Comparison of ENCODE assay signal across 18 cellular contexts in the genomic region with DNA sequence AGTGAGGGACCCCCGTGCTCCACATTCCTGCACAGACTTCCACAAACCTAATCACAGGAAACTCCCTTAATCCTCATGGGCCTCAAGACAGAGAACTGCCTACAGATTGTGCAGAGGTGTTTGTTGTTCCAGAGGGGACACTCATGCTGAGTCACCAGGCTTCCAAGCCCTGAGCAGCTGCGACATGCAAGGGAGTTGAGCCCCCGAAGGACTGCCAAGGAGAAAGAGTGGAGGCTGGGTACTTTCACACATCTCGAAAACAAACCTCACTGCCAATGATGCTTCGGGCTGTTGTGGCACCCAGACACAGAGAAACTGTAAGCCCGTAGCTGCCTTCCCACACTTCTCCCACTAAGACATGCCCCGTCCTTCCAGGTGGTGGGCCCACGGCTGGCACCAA.
DNase-seq lines count a peak whose midpoint lies in the region; ATAC-seq, FAIRE-seq and TF ChIP-seq lines count a peak whose summit lies in the region.
"Had no signal": no experiment of that assay in that cellular context is flagged by ENCODE, and none has a peak within 500 bp of the region (broad histone marks: within the 10 kb centered on the region; RNA-seq: fewer than 3 reads in every experiment).

No MANE protein-coding gene starts in this region.

- H3K4me1 ChIP-seq in A673 (ENCODE audit: insufficient read depth, low read length, poor library complexity, severe bottlenecking) (no peaks in the 10 kb centered on the region), mesenchymal stem cell (ENCODE audit: control insufficient read depth, insufficient read depth, low read depth, low read length) (peaks cover 5% of the 10 kb centered on the region)
- no peaks in the 10 kb centered on the region for H3K4me1 ChIP-seq in CD4-positive, alpha-beta memory T cell (ENCODE audit: insufficient read depth, low read length)

- peaks cover 2 to 20% (median 12%) of the 10 kb centered on the region in 8 donors for H3K9me3 Mint-ChIP-seq in CD4-positive, alpha-beta memory T cell

- no peaks in the 10 kb centered on the region for H3K9me3 ChIP-seq in A673 (ENCODE audit: low read depth, low read length, poor library complexity, severe bottlenecking)
- H3K9me3 ChIP-seq in mesenchymal stem cell (ENCODE audit: control insufficient read depth, low read length) = no peaks in the 10 kb centered on the region
- H3K9me3 ChIP-seq in CD4-positive, alpha-beta memory T cell (ENCODE audit: control insufficient read depth in 1 of 2, low read length in 2 of 2) = no peaks in the 10 kb centered on the region

- ATAC-seq in GM21381 (IDR thresholded peaks at IDR 0.05; ENCODE audit: unreplicated experiment) = no peak
- ATAC-seq: activated naive CD8-positive, alpha-beta T cell treated with anti-CD3 and anti-CD28 coated beads, Interleukin-2, amount 50 U/mL, for 24 hours; activated T-cell treated with anti-CD3 and anti-CD28 coated beads, Interleukin-2, amount 50 U/mL, for 4 hours; K562 had no signal

- H3K23ac ChIP-seq in mesenchymal stem cell (ENCODE audit: low read length in 2 of 2) = no peak overlapping the region

- no peak overlapping the region for H4K8ac ChIP-seq in mesenchymal stem cell (ENCODE audit: low read length)

- no peak overlapping the region for H3K27ac Mint-ChIP-seq in CD4-positive, alpha-beta memory T cell
- H3K27ac Mint-ChIP-seq: activated CD4-positive, alpha-beta T cell treated with anti-CD3 and anti-CD28 coated beads, Interleukin-2, amount 10 ng/mL, durations not matched to agents 7 days and 5 days; activated naive CD8-positive, alpha-beta T cell treated with anti-CD3 and anti-CD28 coated beads, Interleukin-2, amount 50 U/mL, for 24 hours; mesothelial cell of epicardium had no signal

- H2AFZ ChIP-seq in mesenchymal stem cell (ENCODE audit: low read depth, low read length) = peak overlapping the region; percentile 18

- WGBS in mesenchymal stem cell = 55% methylated on average over 7 of the region's 8 CpGs

- no peak overlapping the region for H3K9ac ChIP-seq in mesenchymal stem cell (ENCODE audit: low read length)

- no peak overlapping the region for H3K4me3 Mint-ChIP-seq in CD4-positive, alpha-beta memory T cell
- H3K4me3 Mint-ChIP-seq: activated CD4-positive, alpha-beta T cell treated with anti-CD3 and anti-CD28 coated beads, Interleukin-2, amount 10 ng/mL, durations not matched to agents 7 days and 5 days; activated naive CD8-positive, alpha-beta T cell treated with anti-CD3 and anti-CD28 coated beads, Interleukin-2, amount 50 U/mL, for 24 hours; activated T-cell treated with anti-CD3 and anti-CD28 coated beads, Interleukin-2, amount 50 U/mL, for 4 hours; mesothelial cell of epicardium had no signal

- no TSS peak for BruUV-seq in A673 (replicated peaks; lab: Mats Ljungman, UMichigan)

- no peak overlapping the region for H3K27ac ChIP-seq in A673 (ENCODE audit: low read depth, low read length, poor library complexity, severe bottlenecking)
- H3K27ac ChIP-seq in mesenchymal stem cell (ENCODE audit: low read length, poor library complexity, severe bottlenecking) = no peak overlapping the region
- H3K27ac ChIP-seq in CD4-positive, alpha-beta memory T cell (ENCODE audit: low read depth, low read length) = no peak overlapping the region

- no peaks in the 10 kb centered on the region for H3K27me3 Mint-ChIP-seq in CD4-positive, alpha-beta memory T cell
- H3K27me3 Mint-ChIP-seq: activated CD4-positive, alpha-beta T cell treated with anti-CD3 and anti-CD28 coated beads, Interleukin-2, amount 10 ng/mL, durations not matched to agents 7 days and 5 days; activated naive CD8-positive, alpha-beta T cell treated with anti-CD3 and anti-CD28 coated beads, Interleukin-2, amount 50 U/mL, for 24 hours had no signal

- no peak overlapping the region for H2BK5ac ChIP-seq in mesenchymal stem cell (ENCODE audit: low read depth, low read length, poor library complexity, severe bottlenecking)

- H2BK12ac ChIP-seq in mesenchymal stem cell (ENCODE audit: low read length in 2 of 2) = peak overlapping the region in 1 of 2 experiments; percentile 57

- H4K91ac ChIP-seq in mesenchymal stem cell (ENCODE audit: low read length) = no peak overlapping the region

- H2AK5ac ChIP-seq in mesenchymal stem cell (ENCODE audit: low read length, severe bottlenecking) = no peak overlapping the region

- POLR2A ChIA-PET in A673 (lab: Charles Lee; ENCODE audit: low non-redundant PET) = no interaction called here
- POLR2A ChIA-PET in CD4-positive, alpha-beta memory T cell (lab: Charles Lee; ENCODE audit: partially characterized antibody) = no interaction called here

- TF ChIP-seq CTCF in A673 (conservative IDR thresholded peaks at IDR 0.05; ENCODE audit: low read depth, low read length) (no peak), bronchial epithelial cell (IDR thresholded peaks at IDR 0.05; ENCODE audit: insufficient read depth, low read length, severe bottlenecking) (no peak)

- CTCF ChIA-PET in A673 (lab: Charles Lee) = no interaction called here
- CTCF ChIA-PET in CD4-positive, alpha-beta memory T cell (lab: Charles Lee; ENCODE audit: partially characterized antibody) = no interaction called here

- H3K36me3 ChIP-seq in A673 (ENCODE audit: insufficient read depth, low read length, poor library complexity, severe bottlenecking) (no peaks in the 10 kb centered on the region), bronchial epithelial cell (ENCODE audit: control insufficient read depth, insufficient read depth, low read length) (no peaks in the 10 kb centered on the region), mesenchymal stem cell (ENCODE audit: control insufficient read depth in 1 of 2, insufficient read depth in 2 of 2, low read depth in 1 of 2, low read length in 2 of 2) (no peaks in the 10 kb centered on the region)
- no peaks in the 10 kb centered on the region for H3K36me3 ChIP-seq in CD4-positive, alpha-beta memory T cell (ENCODE audit: insufficient read depth, low read length)

- no peak overlapping the region for H3K4ac ChIP-seq in mesenchymal stem cell (ENCODE audit: low read depth in 1 of 2, low read length in 2 of 2)

- no peaks in the 10 kb centered on the region for H3K27me3 ChIP-seq in A673 (replicated peaks; ENCODE audit: insufficient read depth, low read depth, low read length, poor library complexity)
- no peaks in the 10 kb centered on the region for H3K27me3 ChIP-seq in bronchial epithelial cell (ENCODE audit: control insufficient read depth, insufficient read depth, low read length)
- no peaks in the 10 kb centered on the region for H3K27me3 ChIP-seq in mesenchymal stem cell (ENCODE audit: control insufficient read depth in 1 of 2, insufficient read depth in 1 of 2, low read length in 2 of 2)
- H3K27me3 ChIP-seq in CD4-positive, alpha-beta memory T cell (ENCODE audit: insufficient read depth, low read length) = no peaks in the 10 kb centered on the region

- H3K4me3 ChIP-seq in A673 (ENCODE audit: low read depth, low read length, poor library complexity, severe bottlenecking) = no peak overlapping the region
- H3K4me3 ChIP-seq in bronchial epithelial cell (ENCODE audit: low read depth, low read length) = no peak overlapping the region
- peak overlapping the region in 1 of 2 experiments; percentile 29 for H3K4me3 ChIP-seq in mesenchymal stem cell (ENCODE audit: insufficient read depth in 1 of 2, low read depth in 1 of 2, low read length in 2 of 2)
- no peak overlapping the region for H3K4me3 ChIP-seq in CD4-positive, alpha-beta memory T cell (ENCODE audit: low read length in 2 of 2)
- H3K4me3 ChIP-seq: K562 had no signal

- H2BK15ac ChIP-seq in mesenchymal stem cell (ENCODE audit: low read depth, poor library complexity, severe bottlenecking) = no peak overlapping the region

- no peaks in the 10 kb centered on the region for H3K4me1 Mint-ChIP-seq in CD4-positive, alpha-beta memory T cell
- H3K4me1 Mint-ChIP-seq: activated CD4-positive, alpha-beta T cell treated with anti-CD3 and anti-CD28 coated beads, Interleukin-2, amount 10 ng/mL, durations not matched to agents 7 days and 5 days; activated naive CD8-positive, alpha-beta T cell treated with anti-CD3 and anti-CD28 coated beads, Interleukin-2, amount 50 U/mL, for 24 hours had no signal

- peak overlapping the region in 1 of 2 experiments; percentile 43 for H3K18ac ChIP-seq in mesenchymal stem cell (ENCODE audit: low read depth in 1 of 2, low read length in 2 of 2)

- no peaks in the 10 kb centered on the region for H3K36me3 Mint-ChIP-seq in CD4-positive, alpha-beta memory T cell
- H3K36me3 Mint-ChIP-seq: mesothelial cell of epicardium had no signal

- FAIRE-seq in bronchial epithelial cell (lab: Jason Lieb, UNC) = no peak
- FAIRE-seq: D721Med, K562, RCC 7860 had no signal

- intact Hi-C loops in A673 (cut with micrococcal nuclease; ENCODE audit: unreplicated experiment) = no loop called here
- intact Hi-C loops in CD4-positive, alpha-beta memory T cell (cut with micrococcal nuclease) = no loop called here

- no peak overlapping the region for H2BK120ac ChIP-seq in mesenchymal stem cell (ENCODE audit: low read depth, low read length)

- DNase-seq in A673 (ENCODE audit: low spot score) (peak; percentile 14), NCI-H226 (peak; percentile 6), bronchial epithelial cell (ENCODE audit: low read depth) (peak; percentile 12), mesenchymal stem cell (peak; percentile 70), SHP77 (lab: John Stamatoyannopoulos, UW) (no peak), NCI-H128 (lab: John Stamatoyannopoulos, UW; ENCODE audit: unreplicated experiment) (no peak)
- no peak for DNase-seq in CD4-positive, alpha-beta memory T cell
- DNase-seq: activated CD4-positive, alpha-beta T cell treated with anti-CD3 and anti-CD28 coated beads, Interleukin-2, amount 10 ng/mL, durations not matched to agents 7 days and 5 days; activated naive CD8-positive, alpha-beta T cell treated with anti-CD3 and anti-CD28 coated beads, Interleukin-2, amount 50 U/mL, for 24 hours; activated T-cell treated with anti-CD3 and anti-CD28 coated beads, Interleukin-2, amount 50 U/mL, for 4 hours; cortex of kidney; NCI-H1436 treated with DMSO at 0.1 percent for 48 hours; NCI-H524 had no signal

- no peak overlapping the region for H3K4me2 ChIP-seq in mesenchymal stem cell (ENCODE audit: low read length, poor library complexity, severe bottlenecking)

- no peaks in the 10 kb centered on the region for H3K79me1 ChIP-seq in mesenchymal stem cell (replicated peaks; ENCODE audit: low read length, poor library complexity, severe bottlenecking)

- no peak overlapping the region for H3K14ac ChIP-seq in mesenchymal stem cell (ENCODE audit: low read length in 2 of 2)

Comparison
In these comparisons a context has a peak if more than half of its experiments do, and no peak if none do; other contexts are left out.
1. DNase-seq: peak in A673 (single experiment), NCI-H226 (single experiment), bronchial epithelial cell (single experiment) and mesenchymal stem cell (single experiment); none in SHP77 (0 of 2), NCI-H128 (single experiment) and CD4-positive, alpha-beta memory T cell (0 of 5).